Comparison of ENCODE assay signal across 1 cellular context in the genomic region with DNA sequence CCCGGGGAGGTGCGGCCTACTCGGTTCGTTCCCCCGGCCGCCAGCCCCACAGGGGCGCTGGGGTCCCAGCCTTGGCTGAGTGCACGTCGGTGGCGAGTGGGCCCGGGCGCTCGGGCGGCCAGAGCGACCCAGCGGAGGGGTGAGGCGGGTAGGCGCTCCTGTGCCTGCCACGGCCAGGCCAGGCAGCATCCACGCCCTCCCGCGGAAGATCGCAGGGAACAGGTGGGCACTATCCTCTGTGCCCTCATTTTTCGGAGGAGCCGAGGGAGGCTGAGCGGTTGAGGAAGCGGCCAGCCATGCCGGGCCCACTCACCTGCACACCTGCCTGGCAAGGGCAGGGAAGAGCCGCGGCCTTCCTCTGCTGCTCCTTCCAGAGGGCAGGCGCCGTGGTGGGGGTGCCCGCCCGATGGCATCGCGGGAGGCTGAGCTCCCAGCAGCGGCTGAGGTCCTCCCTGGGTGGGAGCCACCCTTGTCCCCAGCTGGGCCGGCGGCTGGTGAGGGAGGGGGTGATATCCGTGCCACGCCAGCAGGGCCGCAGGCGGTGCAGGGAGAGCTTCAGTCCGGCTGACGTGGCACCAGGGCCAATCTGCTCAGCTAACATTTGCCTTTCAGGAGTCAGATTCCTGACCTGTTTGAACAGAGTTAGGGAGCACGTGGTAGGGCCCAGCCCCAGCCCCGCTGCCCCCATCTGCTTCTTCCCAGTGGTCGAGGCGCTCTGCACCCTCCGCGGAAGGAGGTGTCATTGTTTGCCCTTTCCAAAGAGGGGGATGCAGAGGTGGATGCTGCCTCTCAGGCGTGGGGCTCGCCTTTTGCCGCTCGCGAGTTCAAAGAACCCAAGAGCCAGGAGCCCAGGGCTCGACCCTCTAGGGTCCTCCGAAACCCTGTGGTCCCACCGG.
TF ChIP-seq lines count a peak whose summit lies in the region.

No MANE protein-coding gene starts in this region.

TF ChIP-seq in HepG2, 621 proteins besides CTCF, POLR2A, EP300 and RAD21 (continued from another document and continues in another):
- TF ChIP-seq, protein P1, sequence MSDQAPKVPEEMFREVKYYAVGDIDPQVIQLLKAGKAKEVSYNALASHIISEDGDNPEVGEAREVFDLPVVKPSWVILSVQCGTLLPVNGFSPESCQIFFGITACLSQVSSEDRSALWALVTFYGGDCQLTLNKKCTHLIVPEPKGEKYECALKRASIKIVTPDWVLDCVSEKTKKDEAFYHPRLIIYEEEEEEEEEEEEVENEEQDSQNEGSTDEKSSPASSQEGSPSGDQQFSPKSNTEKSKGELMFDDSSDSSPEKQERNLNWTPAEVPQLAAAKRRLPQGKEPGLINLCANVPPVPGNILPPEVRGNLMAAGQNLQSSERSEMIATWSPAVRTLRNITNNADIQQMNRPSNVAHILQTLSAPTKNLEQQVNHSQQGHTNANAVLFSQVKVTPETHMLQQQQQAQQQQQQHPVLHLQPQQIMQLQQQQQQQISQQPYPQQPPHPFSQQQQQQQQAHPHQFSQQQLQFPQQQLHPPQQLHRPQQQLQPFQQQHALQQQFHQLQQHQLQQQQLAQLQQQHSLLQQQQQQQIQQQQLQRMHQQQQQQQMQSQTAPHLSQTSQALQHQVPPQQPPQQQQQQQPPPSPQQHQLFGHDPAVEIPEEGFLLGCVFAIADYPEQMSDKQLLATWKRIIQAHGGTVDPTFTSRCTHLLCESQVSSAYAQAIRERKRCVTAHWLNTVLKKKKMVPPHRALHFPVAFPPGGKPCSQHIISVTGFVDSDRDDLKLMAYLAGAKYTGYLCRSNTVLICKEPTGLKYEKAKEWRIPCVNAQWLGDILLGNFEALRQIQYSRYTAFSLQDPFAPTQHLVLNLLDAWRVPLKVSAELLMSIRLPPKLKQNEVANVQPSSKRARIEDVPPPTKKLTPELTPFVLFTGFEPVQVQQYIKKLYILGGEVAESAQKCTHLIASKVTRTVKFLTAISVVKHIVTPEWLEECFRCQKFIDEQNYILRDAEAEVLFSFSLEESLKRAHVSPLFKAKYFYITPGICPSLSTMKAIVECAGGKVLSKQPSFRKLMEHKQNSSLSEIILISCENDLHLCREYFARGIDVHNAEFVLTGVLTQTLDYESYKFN (CRISPR knock-in tag; conservative IDR thresholded peaks at IDR 0.05) = no peak
- TF ChIP-seq ZNF660 (CRISPR knock-in tag; IDR thresholded peaks at IDR 0.05; ENCODE audit: borderline replicate concordance, low read depth) (no peak), DMAP1 (CRISPR knock-in tag; IDR thresholded peaks at IDR 0.05) (peak; percentile 87), TOPORS (CRISPR knock-in tag; IDR thresholded peaks at IDR 0.05) (no peak), HNRNPH1 (optimal IDR thresholded peaks at IDR 0.05; ENCODE audit: low read depth, low read length) (no peak), ZNF30 (CRISPR knock-in tag; IDR thresholded peaks at IDR 0.05) (no peak), RFX5 (IDR thresholded peaks at IDR 0.05; ENCODE audit: low read depth, low read length) (no peak), AGO1 (IDR thresholded peaks at IDR 0.05; ENCODE audit: low read depth, low read length, poor library complexity, severe bottlenecking) (peak; percentile 40), TCF7 (IDR thresholded peaks at IDR 0.05; ENCODE audit: low read depth) (no peak), MTA1 (CRISPR knock-in tag; IDR thresholded peaks at IDR 0.05; ENCODE audit: borderline replicate concordance) (no peak), SIN3A (IDR thresholded peaks at IDR 0.05; ENCODE audit: borderline replicate concordance, low read depth, low read length) (no peak), HHEX (CRISPR knock-in tag; IDR thresholded peaks at IDR 0.05) (no peak), BCL6 (CRISPR knock-in tag; IDR thresholded peaks at IDR 0.05) (no peak), EED (CRISPR knock-in tag; IDR thresholded peaks at IDR 0.05) (no peak), ZNF598 (CRISPR knock-in tag; IDR thresholded peaks at IDR 0.05; ENCODE audit: borderline replicate concordance) (no peak), FOXJ3 (CRISPR knock-in tag; IDR thresholded peaks at IDR 0.05; ENCODE audit: borderline replicate concordance) (no peak), MXI1 (IDR thresholded peaks at IDR 0.05; ENCODE audit: borderline replicate concordance, low read depth, low read length) (peak; percentile 44; the same call in 1 of the 3 replicates), ZNF207 (IDR thresholded peaks at IDR 0.05; ENCODE audit: borderline replicate concordance) (no peak), ZNF605 (CRISPR knock-in tag; IDR thresholded peaks at IDR 0.05) (peak; percentile 43; the same call in 1 of the 2 replicates), TEAD3 (CRISPR knock-in tag; optimal IDR thresholded peaks at IDR 0.05; ENCODE audit: borderline replicate concordance) (no peak), U2AF2 (IDR thresholded peaks at IDR 0.05; ENCODE audit: low read depth, low read length) (no peak), THYN1 (CRISPR knock-in tag; IDR thresholded peaks at IDR 0.05; ENCODE audit: borderline replicate concordance, low read depth) (no peak), HOXA7 (CRISPR knock-in tag; IDR thresholded peaks at IDR 0.05) (no peak), PHF21A (CRISPR knock-in tag; IDR thresholded peaks at IDR 0.05) (no peak), ZNF749 (CRISPR knock-in tag; IDR thresholded peaks at IDR 0.05; ENCODE audit: borderline replicate concordance) (no peak), ZNF383 (CRISPR knock-in tag; IDR thresholded peaks at IDR 0.05; ENCODE audit: borderline replicate concordance) (no peak), STAG1 (CRISPR knock-in tag; IDR thresholded peaks at IDR 0.05) (no peak), KDM5A (IDR thresholded peaks at IDR 0.05; ENCODE audit: borderline replicate concordance, low read length) (no peak), RBFOX2 (IDR thresholded peaks at IDR 0.05; ENCODE audit: low read depth, low read length) (peak; percentile 66), ZNF124 (CRISPR knock-in tag; IDR thresholded peaks at IDR 0.05) (no peak), SKI (IDR thresholded peaks at IDR 0.05; ENCODE audit: partially characterized antibody) (no peak)
- TF ChIP-seq, protein P2, sequence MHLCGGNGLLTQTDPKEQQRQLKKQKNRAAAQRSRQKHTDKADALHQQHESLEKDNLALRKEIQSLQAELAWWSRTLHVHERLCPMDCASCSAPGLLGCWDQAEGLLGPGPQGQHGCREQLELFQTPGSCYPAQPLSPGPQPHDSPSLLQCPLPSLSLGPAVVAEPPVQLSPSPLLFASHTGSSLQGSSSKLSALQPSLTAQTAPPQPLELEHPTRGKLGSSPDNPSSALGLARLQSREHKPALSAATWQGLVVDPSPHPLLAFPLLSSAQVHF (CRISPR knock-in tag; IDR thresholded peaks at IDR 0.05) = no peak
- TF ChIP-seq, protein P3, sequence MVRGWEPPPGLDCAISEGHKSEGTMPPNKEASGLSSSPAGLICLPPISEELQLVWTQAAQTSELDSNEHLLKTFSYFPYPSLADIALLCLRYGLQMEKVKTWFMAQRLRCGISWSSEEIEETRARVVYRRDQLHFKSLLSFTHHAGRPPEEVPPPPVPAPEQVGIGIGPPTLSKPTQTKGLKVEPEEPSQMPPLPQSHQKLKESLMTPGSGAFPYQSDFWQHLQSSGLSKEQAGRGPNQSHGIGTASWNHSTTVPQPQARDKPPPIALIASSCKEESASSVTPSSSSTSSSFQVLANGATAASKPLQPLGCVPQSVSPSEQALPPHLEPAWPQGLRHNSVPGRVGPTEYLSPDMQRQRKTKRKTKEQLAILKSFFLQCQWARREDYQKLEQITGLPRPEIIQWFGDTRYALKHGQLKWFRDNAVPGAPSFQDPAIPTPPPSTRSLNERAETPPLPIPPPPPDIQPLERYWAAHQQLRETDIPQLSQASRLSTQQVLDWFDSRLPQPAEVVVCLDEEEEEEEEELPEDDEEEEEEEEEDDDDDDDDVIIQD (CRISPR knock-in tag; IDR thresholded peaks at IDR 0.05; ENCODE audit: low read depth) = no peak
- TF ChIP-seq, protein P4, sequence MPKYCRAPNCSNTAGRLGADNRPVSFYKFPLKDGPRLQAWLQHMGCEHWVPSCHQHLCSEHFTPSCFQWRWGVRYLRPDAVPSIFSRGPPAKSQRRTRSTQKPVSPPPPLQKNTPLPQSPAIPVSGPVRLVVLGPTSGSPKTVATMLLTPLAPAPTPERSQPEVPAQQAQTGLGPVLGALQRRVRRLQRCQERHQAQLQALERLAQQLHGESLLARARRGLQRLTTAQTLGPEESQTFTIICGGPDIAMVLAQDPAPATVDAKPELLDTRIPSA (CRISPR knock-in tag; IDR thresholded peaks at IDR 0.05; ENCODE audit: borderline replicate concordance) = no peak
- TF ChIP-seq, protein P5, sequence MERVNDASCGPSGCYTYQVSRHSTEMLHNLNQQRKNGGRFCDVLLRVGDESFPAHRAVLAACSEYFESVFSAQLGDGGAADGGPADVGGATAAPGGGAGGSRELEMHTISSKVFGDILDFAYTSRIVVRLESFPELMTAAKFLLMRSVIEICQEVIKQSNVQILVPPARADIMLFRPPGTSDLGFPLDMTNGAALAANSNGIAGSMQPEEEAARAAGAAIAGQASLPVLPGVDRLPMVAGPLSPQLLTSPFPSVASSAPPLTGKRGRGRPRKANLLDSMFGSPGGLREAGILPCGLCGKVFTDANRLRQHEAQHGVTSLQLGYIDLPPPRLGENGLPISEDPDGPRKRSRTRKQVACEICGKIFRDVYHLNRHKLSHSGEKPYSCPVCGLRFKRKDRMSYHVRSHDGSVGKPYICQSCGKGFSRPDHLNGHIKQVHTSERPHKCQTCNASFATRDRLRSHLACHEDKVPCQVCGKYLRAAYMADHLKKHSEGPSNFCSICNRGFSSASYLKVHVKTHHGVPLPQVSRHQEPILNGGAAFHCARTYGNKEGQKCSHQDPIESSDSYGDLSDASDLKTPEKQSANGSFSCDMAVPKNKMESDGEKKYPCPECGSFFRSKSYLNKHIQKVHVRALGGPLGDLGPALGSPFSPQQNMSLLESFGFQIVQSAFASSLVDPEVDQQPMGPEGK (CRISPR knock-in tag; IDR thresholded peaks at IDR 0.05) = 0 out of 2 replicates have a peak, but pooled peaks have one; percentile 50
- TF ChIP-seq, protein P6, sequence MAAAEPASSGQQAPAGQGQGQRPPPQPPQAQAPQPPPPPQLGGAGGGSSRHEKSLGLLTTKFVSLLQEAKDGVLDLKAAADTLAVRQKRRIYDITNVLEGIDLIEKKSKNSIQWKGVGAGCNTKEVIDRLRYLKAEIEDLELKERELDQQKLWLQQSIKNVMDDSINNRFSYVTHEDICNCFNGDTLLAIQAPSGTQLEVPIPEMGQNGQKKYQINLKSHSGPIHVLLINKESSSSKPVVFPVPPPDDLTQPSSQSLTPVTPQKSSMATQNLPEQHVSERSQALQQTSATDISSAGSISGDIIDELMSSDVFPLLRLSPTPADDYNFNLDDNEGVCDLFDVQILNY (CRISPR knock-in tag; conservative IDR thresholded peaks at IDR 0.05) = no peak
- TF ChIP-seq, protein P7, sequence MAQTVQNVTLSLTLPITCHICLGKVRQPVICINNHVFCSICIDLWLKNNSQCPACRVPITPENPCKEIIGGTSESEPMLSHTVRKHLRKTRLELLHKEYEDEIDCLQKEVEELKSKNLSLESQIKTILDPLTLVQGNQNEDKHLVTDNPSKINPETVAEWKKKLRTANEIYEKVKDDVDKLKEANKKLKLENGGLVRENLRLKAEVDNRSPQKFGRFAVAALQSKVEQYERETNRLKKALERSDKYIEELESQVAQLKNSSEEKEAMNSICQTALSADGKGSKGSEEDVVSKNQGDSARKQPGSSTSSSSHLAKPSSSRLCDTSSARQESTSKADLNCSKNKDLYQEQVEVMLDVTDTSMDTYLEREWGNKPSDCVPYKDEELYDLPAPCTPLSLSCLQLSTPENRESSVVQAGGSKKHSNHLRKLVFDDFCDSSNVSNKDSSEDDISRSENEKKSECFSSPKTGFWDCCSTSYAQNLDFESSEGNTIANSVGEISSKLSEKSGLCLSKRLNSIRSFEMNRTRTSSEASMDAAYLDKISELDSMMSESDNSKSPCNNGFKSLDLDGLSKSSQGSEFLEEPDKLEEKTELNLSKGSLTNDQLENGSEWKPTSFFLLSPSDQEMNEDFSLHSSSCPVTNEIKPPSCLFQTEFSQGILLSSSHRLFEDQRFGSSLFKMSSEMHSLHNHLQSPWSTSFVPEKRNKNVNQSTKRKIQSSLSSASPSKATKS (CRISPR knock-in tag; IDR thresholded peaks at IDR 0.05) = no peak
- TF ChIP-seq, protein P8, sequence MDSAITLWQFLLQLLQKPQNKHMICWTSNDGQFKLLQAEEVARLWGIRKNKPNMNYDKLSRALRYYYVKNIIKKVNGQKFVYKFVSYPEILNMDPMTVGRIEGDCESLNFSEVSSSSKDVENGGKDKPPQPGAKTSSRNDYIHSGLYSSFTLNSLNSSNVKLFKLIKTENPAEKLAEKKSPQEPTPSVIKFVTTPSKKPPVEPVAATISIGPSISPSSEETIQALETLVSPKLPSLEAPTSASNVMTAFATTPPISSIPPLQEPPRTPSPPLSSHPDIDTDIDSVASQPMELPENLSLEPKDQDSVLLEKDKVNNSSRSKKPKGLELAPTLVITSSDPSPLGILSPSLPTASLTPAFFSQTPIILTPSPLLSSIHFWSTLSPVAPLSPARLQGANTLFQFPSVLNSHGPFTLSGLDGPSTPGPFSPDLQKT (CRISPR knock-in tag; IDR thresholded peaks at IDR 0.05; ENCODE audit: borderline replicate concordance) = no peak
- TF ChIP-seq, protein P9, sequence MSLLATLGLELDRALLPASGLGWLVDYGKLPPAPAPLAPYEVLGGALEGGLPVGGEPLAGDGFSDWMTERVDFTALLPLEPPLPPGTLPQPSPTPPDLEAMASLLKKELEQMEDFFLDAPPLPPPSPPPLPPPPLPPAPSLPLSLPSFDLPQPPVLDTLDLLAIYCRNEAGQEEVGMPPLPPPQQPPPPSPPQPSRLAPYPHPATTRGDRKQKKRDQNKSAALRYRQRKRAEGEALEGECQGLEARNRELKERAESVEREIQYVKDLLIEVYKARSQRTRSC (CRISPR knock-in tag; IDR thresholded peaks at IDR 0.05; ENCODE audit: low read depth) = no peak; the same call in 1 of the 2 replicates
- TF ChIP-seq, protein P10, sequence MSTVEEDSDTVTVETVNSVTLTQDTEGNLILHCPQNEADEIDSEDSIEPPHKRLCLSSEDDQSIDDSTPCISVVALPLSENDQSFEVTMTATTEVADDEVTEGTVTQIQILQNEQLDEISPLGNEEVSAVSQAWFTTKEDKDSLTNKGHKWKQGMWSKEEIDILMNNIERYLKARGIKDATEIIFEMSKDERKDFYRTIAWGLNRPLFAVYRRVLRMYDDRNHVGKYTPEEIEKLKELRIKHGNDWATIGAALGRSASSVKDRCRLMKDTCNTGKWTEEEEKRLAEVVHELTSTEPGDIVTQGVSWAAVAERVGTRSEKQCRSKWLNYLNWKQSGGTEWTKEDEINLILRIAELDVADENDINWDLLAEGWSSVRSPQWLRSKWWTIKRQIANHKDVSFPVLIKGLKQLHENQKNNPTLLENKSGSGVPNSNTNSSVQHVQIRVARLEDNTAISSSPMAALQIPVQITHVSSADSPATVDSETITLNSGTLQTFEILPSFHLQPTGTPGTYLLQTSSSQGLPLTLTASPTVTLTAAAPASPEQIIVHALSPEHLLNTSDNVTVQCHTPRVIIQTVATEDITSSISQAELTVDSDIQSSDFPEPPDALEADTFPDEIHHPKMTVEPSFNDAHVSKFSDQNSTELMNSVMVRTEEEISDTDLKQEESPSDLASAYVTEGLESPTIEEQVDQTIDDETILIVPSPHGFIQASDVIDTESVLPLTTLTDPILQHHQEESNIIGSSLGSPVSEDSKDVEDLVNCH (CRISPR knock-in tag; IDR thresholded peaks at IDR 0.05) = no peak
- TF ChIP-seq, protein P11, sequence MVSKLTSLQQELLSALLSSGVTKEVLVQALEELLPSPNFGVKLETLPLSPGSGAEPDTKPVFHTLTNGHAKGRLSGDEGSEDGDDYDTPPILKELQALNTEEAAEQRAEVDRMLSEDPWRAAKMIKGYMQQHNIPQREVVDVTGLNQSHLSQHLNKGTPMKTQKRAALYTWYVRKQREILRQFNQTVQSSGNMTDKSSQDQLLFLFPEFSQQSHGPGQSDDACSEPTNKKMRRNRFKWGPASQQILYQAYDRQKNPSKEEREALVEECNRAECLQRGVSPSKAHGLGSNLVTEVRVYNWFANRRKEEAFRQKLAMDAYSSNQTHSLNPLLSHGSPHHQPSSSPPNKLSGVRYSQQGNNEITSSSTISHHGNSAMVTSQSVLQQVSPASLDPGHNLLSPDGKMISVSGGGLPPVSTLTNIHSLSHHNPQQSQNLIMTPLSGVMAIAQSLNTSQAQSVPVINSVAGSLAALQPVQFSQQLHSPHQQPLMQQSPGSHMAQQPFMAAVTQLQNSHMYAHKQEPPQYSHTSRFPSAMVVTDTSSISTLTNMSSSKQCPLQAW (CRISPR knock-in tag; IDR thresholded peaks at IDR 0.05) = peak; percentile 59; the same call in 1 of the 2 replicates
